Comparison of ENCODE assay signal across 1 cellular context in the genomic region with DNA sequence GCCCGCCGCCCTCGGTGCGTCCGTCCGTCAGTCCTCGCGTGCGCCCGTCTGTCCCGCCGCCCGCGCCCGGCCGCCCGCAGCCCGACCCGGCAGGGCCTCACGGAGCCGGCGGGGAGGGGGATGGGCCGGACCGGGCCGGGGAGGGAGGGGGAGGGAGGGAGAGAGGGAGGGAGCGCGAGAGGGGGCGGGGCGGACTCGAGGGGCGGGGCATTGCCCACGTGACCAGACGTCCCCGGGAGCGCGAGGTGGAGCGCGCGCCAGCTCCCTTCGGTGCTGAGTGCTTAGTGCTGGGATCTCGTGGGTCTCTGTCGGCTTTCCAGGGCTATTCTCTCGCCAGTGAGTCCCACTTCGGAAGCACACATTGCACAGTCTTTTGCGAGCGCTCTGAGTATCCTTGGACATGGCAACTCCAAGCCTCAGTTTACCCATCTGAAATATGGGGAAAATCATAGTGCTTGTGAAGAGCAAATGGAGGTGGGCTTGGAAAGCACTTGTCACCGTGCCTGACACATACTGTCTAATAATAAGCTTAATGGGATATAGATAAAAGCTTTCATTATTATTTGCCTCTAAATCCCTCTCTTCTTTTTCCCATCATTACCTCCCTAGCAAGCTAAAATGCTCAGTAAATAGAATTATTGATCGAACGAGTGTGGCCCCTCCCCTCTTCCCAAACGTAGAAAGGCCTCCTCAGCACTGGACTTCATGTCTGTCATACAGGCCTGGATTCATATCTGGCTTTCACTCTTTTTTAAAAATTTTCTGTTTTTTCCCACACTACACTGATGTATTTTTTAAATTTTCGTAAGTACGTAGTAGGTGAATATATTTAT.
TF ChIP-seq lines count a peak whose summit lies in the region.

A gene (minus strand): TSS at position 122 of the 833 bp plus-strand sequence. CDS start 43,296 bp downstream, outside the sequence.

TF ChIP-seq in K562, 482 proteins besides CTCF, POLR2A, EP300 and RAD21 (continued from another document):
- TF ChIP-seq GATAD2B (IDR thresholded peaks at IDR 0.05; ENCODE audit: borderline replicate concordance) (no peak), RBM17 (IDR thresholded peaks at IDR 0.05; ENCODE audit: borderline replicate concordance, low read depth, low read length) (no peak), SIRT6 (IDR thresholded peaks at IDR 0.05; ENCODE audit: low read depth, low read length) (no peak), ELF2 (CRISPR knock-in tag; IDR thresholded peaks at IDR 0.05) (no peak), JUNB (CRISPR knock-in tag; conservative IDR thresholded peaks at IDR 0.05) (no peak), RBM25 (IDR thresholded peaks at IDR 0.05; ENCODE audit: low read depth, low read length, severe bottlenecking) (peak; percentile 76), CBX3 (IDR thresholded peaks at IDR 0.05; ENCODE audit: borderline replicate concordance in 1 of 2, low read length in 2 of 2) (peak in 1 of 2 experiments; percentile 81; a peak in 1 of 3 replicates), TAF1 (IDR thresholded peaks at IDR 0.05; ENCODE audit: control insufficient read depth, extremely low read depth, insufficient read depth, low read length, severe bottlenecking) (peak; percentile 49), GATA2 (CRISPR knock-in tag; IDR thresholded peaks at IDR 0.05) (no peak), ZNF444 (CRISPR knock-in tag; IDR thresholded peaks at IDR 0.05) (peak; percentile 85; the same call in 1 of the 2 replicates), BHLHE40 (IDR thresholded peaks at IDR 0.05; ENCODE audit: low read length) (peak; percentile 56), HIVEP1 (CRISPR knock-in tag; IDR thresholded peaks at IDR 0.05) (no peak), MTA3 (IDR thresholded peaks at IDR 0.05; ENCODE audit: borderline replicate concordance) (0 out of 2 replicates have a peak, but pooled peaks have one; percentile 18), ZNF766 (CRISPR knock-in tag; conservative IDR thresholded peaks at IDR 0.05) (no peak), NEUROD1 (IDR thresholded peaks at IDR 0.05; ENCODE audit: borderline replicate concordance, low read depth, low read length, partially characterized antibody) (no peak), NBN (IDR thresholded peaks at IDR 0.05; ENCODE audit: low read depth) (0 out of 2 replicates have a peak, but pooled peaks have one; percentile 40), SMAD3 (CRISPR knock-in tag; conservative IDR thresholded peaks at IDR 0.05) (no peak), HDAC1 (IDR thresholded peaks at IDR 0.05) (peak in 1 of 2 experiments; percentile 53; a peak in 3 of 4 replicates), CHD4 (IDR thresholded peaks at IDR 0.05; ENCODE audit: insufficient read depth, insufficient replicate concordance, low read depth, low read length, poor library complexity, severe bottlenecking) (peak; percentile 83), ZC3H4 (CRISPR knock-in tag; IDR thresholded peaks at IDR 0.05; ENCODE audit: borderline replicate concordance) (no peak), ZNF583 (CRISPR knock-in tag; IDR thresholded peaks at IDR 0.05) (no peak)
- TF ChIP-seq, protein P1, sequence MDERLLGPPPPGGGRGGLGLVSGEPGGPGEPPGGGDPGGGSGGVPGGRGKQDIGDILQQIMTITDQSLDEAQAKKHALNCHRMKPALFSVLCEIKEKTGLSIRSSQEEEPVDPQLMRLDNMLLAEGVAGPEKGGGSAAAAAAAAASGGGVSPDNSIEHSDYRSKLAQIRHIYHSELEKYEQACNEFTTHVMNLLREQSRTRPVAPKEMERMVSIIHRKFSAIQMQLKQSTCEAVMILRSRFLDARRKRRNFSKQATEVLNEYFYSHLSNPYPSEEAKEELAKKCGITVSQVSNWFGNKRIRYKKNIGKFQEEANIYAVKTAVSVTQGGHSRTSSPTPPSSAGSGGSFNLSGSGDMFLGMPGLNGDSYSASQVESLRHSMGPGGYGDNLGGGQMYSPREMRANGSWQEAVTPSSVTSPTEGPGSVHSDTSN (CRISPR knock-in tag; IDR thresholded peaks at IDR 0.05; ENCODE audit: low read depth): no peak
- TF ChIP-seq, protein P1 (tag; conservative IDR thresholded peaks at IDR 0.05; ENCODE audit: low read depth): no peak
- TF ChIP-seq, protein P2, sequence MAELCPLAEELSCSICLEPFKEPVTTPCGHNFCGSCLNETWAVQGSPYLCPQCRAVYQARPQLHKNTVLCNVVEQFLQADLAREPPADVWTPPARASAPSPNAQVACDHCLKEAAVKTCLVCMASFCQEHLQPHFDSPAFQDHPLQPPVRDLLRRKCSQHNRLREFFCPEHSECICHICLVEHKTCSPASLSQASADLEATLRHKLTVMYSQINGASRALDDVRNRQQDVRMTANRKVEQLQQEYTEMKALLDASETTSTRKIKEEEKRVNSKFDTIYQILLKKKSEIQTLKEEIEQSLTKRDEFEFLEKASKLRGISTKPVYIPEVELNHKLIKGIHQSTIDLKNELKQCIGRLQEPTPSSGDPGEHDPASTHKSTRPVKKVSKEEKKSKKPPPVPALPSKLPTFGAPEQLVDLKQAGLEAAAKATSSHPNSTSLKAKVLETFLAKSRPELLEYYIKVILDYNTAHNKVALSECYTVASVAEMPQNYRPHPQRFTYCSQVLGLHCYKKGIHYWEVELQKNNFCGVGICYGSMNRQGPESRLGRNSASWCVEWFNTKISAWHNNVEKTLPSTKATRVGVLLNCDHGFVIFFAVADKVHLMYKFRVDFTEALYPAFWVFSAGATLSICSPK (IDR thresholded peaks at IDR 0.05; ENCODE audit: borderline replicate concordance): no peak
- TF ChIP-seq, protein P3, sequence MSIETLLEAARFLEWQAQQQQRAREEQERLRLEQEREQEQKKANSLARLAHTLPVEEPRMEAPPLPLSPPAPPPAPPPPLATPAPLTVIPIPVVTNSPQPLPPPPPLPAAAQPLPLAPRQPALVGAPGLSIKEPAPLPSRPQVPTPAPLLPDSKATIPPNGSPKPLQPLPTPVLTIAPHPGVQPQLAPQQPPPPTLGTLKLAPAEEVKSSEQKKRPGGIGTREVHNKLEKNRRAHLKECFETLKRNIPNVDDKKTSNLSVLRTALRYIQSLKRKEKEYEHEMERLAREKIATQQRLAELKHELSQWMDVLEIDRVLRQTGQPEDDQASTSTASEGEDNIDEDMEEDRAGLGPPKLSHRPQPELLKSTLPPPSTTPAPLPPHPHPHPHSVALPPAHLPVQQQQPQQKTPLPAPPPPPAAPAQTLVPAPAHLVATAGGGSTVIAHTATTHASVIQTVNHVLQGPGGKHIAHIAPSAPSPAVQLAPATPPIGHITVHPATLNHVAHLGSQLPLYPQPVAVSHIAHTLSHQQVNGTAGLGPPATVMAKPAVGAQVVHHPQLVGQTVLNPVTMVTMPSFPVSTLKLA (conservative IDR thresholded peaks at IDR 0.05): peak in 1 of 2 experiments; percentile 78
- TF ChIP-seq, protein P4, sequence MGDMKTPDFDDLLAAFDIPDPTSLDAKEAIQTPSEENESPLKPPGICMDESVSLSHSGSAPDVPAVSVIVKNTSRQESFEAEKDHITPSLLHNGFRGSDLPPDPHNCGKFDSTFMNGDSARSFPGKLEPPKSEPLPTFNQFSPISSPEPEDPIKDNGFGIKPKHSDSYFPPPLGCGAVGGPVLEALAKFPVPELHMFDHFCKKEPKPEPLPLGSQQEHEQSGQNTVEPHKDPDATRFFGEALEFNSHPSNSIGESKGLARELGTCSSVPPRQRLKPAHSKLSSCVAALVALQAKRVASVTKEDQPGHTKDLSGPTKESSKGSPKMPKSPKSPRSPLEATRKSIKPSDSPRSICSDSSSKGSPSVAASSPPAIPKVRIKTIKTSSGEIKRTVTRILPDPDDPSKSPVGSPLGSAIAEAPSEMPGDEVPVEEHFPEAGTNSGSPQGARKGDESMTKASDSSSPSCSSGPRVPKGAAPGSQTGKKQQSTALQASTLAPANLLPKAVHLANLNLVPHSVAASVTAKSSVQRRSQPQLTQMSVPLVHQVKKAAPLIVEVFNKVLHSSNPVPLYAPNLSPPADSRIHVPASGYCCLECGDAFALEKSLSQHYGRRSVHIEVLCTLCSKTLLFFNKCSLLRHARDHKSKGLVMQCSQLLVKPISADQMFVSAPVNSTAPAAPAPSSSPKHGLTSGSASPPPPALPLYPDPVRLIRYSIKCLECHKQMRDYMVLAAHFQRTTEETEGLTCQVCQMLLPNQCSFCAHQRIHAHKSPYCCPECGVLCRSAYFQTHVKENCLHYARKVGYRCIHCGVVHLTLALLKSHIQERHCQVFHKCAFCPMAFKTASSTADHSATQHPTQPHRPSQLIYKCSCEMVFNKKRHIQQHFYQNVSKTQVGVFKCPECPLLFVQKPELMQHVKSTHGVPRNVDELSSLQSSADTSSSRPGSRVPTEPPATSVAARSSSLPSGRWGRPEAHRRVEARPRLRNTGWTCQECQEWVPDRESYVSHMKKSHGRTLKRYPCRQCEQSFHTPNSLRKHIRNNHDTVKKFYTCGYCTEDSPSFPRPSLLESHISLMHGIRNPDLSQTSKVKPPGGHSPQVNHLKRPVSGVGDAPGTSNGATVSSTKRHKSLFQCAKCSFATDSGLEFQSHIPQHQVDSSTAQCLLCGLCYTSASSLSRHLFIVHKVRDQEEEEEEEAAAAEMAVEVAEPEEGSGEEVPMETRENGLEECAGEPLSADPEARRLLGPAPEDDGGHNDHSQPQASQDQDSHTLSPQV (IDR thresholded peaks at IDR 0.05): peak; percentile 56; the same call in 1 of the 2 replicates
- TF ChIP-seq, protein P5, sequence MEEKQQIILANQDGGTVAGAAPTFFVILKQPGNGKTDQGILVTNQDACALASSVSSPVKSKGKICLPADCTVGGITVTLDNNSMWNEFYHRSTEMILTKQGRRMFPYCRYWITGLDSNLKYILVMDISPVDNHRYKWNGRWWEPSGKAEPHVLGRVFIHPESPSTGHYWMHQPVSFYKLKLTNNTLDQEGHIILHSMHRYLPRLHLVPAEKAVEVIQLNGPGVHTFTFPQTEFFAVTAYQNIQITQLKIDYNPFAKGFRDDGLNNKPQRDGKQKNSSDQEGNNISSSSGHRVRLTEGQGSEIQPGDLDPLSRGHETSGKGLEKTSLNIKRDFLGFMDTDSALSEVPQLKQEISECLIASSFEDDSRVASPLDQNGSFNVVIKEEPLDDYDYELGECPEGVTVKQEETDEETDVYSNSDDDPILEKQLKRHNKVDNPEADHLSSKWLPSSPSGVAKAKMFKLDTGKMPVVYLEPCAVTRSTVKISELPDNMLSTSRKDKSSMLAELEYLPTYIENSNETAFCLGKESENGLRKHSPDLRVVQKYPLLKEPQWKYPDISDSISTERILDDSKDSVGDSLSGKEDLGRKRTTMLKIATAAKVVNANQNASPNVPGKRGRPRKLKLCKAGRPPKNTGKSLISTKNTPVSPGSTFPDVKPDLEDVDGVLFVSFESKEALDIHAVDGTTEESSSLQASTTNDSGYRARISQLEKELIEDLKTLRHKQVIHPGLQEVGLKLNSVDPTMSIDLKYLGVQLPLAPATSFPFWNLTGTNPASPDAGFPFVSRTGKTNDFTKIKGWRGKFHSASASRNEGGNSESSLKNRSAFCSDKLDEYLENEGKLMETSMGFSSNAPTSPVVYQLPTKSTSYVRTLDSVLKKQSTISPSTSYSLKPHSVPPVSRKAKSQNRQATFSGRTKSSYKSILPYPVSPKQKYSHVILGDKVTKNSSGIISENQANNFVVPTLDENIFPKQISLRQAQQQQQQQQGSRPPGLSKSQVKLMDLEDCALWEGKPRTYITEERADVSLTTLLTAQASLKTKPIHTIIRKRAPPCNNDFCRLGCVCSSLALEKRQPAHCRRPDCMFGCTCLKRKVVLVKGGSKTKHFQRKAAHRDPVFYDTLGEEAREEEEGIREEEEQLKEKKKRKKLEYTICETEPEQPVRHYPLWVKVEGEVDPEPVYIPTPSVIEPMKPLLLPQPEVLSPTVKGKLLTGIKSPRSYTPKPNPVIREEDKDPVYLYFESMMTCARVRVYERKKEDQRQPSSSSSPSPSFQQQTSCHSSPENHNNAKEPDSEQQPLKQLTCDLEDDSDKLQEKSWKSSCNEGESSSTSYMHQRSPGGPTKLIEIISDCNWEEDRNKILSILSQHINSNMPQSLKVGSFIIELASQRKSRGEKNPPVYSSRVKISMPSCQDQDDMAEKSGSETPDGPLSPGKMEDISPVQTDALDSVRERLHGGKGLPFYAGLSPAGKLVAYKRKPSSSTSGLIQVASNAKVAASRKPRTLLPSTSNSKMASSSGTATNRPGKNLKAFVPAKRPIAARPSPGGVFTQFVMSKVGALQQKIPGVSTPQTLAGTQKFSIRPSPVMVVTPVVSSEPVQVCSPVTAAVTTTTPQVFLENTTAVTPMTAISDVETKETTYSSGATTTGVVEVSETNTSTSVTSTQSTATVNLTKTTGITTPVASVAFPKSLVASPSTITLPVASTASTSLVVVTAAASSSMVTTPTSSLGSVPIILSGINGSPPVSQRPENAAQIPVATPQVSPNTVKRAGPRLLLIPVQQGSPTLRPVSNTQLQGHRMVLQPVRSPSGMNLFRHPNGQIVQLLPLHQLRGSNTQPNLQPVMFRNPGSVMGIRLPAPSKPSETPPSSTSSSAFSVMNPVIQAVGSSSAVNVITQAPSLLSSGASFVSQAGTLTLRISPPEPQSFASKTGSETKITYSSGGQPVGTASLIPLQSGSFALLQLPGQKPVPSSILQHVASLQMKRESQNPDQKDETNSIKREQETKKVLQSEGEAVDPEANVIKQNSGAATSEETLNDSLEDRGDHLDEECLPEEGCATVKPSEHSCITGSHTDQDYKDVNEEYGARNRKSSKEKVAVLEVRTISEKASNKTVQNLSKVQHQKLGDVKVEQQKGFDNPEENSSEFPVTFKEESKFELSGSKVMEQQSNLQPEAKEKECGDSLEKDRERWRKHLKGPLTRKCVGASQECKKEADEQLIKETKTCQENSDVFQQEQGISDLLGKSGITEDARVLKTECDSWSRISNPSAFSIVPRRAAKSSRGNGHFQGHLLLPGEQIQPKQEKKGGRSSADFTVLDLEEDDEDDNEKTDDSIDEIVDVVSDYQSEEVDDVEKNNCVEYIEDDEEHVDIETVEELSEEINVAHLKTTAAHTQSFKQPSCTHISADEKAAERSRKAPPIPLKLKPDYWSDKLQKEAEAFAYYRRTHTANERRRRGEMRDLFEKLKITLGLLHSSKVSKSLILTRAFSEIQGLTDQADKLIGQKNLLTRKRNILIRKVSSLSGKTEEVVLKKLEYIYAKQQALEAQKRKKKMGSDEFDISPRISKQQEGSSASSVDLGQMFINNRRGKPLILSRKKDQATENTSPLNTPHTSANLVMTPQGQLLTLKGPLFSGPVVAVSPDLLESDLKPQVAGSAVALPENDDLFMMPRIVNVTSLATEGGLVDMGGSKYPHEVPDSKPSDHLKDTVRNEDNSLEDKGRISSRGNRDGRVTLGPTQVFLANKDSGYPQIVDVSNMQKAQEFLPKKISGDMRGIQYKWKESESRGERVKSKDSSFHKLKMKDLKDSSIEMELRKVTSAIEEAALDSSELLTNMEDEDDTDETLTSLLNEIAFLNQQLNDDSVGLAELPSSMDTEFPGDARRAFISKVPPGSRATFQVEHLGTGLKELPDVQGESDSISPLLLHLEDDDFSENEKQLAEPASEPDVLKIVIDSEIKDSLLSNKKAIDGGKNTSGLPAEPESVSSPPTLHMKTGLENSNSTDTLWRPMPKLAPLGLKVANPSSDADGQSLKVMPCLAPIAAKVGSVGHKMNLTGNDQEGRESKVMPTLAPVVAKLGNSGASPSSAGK (IDR thresholded peaks at IDR 0.05): peak; percentile 75
